In genomic region chr10:112771733-112772132, GRCh38 we compare ENCODE assay signal across 3 cellular contexts.
"Had no signal": no experiment of that assay in that cellular context is flagged by ENCODE, and none has a peak within 500 bp of the region (broad histone marks: within the 10 kb centered on the region; RNA-seq: fewer than 3 reads in every experiment).

No MANE protein-coding gene starts in this region.

- H3K4me3 ChIP-seq: GM12878 had no signal

- DNase-seq: GDM1, GF-D8 had no signal

- ATAC-seq: GM12878 had no signal
